10 cellular contexts compared by ENCODE assay signal in genomic region chrX:97399400-97399799, GRCh38.
DNase-seq lines count a peak whose midpoint lies in the region; ATAC-seq, FAIRE-seq and TF ChIP-seq lines count a peak whose summit lies in the region.
"Had no signal": no experiment of that assay in that cellular context is flagged by ENCODE, and none has a peak within 500 bp of the region (broad histone marks: within the 10 kb centered on the region; RNA-seq: fewer than 3 reads in every experiment).

No MANE protein-coding gene starts in this region.

- in situ Hi-C loops in Caki2 (cut with HindIII; ENCODE audit: low pct_unique_long_range_greater_than_20kb, low sequenced_read_pairs): no loop called here
- in situ Hi-C loops in HepG2 (cut with HindIII; ENCODE audit: extremely low pct_ligation_motif_present, low pct_unique_long_range_greater_than_20kb): no loop called here

- H3K4me1 ChIP-seq in HepG2 (ENCODE audit: insufficient read depth, low read length): 0 out of 2 replicates have a peak, but pooled peaks cover 9% of the 10 kb centered on the region

- DNase-seq in Caki2 (ENCODE audit: low read depth) (peak; percentile 56), dedifferentiated amniotic fluid mesenchymal stem cell (ENCODE audit: extremely low spot score) (peak; percentile 44), nephron progenitor cell (no peak), substantia nigra (lab: John Stamatoyannopoulos, UW) (no peak), HepG2 (ENCODE audit: low spot score) (no peak)
- DNase-seq: effector CD4-positive, alpha-beta T cell; right cardiac atrium had no signal

- BruUV-seq in HepG2 (replicated peaks; lab: Mats Ljungman, UMichigan): no TSS peak

- H3K36me3 ChIP-seq in HepG2 (replicated peaks in 1 of 2; ENCODE audit: control insufficient read depth in 1 of 2, insufficient read depth in 2 of 2, low read length in 2 of 2): no peaks in the 10 kb centered on the region

- WGBS in HepG2 (ENCODE audit: low lambda C conversion rate): 73% methylated on average over 2 of the region's 2 CpGs

- TF ChIP-seq EP300 in HepG2 (IDR thresholded peaks at IDR 0.05; ENCODE audit: low read depth in 2 of 2, low read length in 2 of 2): no peak
- TF ChIP-seq EP300 in HepG2 (CRISPR knock-in tag; IDR thresholded peaks at IDR 0.05; ENCODE audit: borderline replicate concordance): no peak

- POLR2A ChIA-PET in HepG2 (lab: Yijun Ruan, JAX): no interaction called here

- no peak for TF ChIP-seq POLR2A in HepG2 (IDR thresholded peaks at IDR 0.05; ENCODE audit: insufficient read depth in 1 of 2, low read depth in 2 of 2, low read length in 2 of 2)

- H3K27ac ChIP-seq in substantia nigra (ENCODE audit: low read depth, low read length, poor library complexity, severe bottlenecking) (no peak overlapping the region), HepG2 (ENCODE audit: extremely low read length, insufficient read depth, low read length) (no peak overlapping the region)

- no peak for TF ChIP-seq CTCF in nephron progenitor cell (IDR thresholded peaks at IDR 0.05)
- no peak for TF ChIP-seq CTCF in HepG2 (CRISPR knock-in tag; IDR thresholded peaks at IDR 0.05)

- no peaks in the 10 kb centered on the region for H3K27me3 Mint-ChIP-seq in nephron progenitor cell (ENCODE audit: low read depth, poor library complexity)

- no peaks in the 10 kb centered on the region for H3K9me3 Mint-ChIP-seq in nephron progenitor cell

- no peak overlapping the region for H3K4me3 Mint-ChIP-seq in nephron progenitor cell

- no peak overlapping the region for H3K9ac ChIP-seq in HepG2 (ENCODE audit: insufficient read depth, low read depth, low read length)

- no peak overlapping the region for H3K27ac Mint-ChIP-seq in nephron progenitor cell

- H2AFZ ChIP-seq in HepG2 (ENCODE audit: low read length): no peak overlapping the region

- H3K36me3 Mint-ChIP-seq in nephron progenitor cell (ENCODE audit: low read depth): no peaks in the 10 kb centered on the region

- no peaks in the 10 kb centered on the region for H4K20me1 ChIP-seq in HepG2 (ENCODE audit: insufficient read depth, low read length)

- intact Hi-C loops in HepG2 (cut with micrococcal nuclease; ENCODE audit: unreplicated experiment): no loop called here

- CTCF ChIA-PET in HepG2 (lab: Yijun Ruan, JAX; ENCODE audit: low intra/inter-chr PET ratio, low total read pairs): no interaction called here

- no peaks in the 10 kb centered on the region for H3K79me2 ChIP-seq in HepG2 (ENCODE audit: insufficient read depth, low read length)

- no peak for TF ChIP-seq RAD21 in HepG2 (CRISPR knock-in tag; IDR thresholded peaks at IDR 0.05)

- FAIRE-seq in HepG2 (lab: Jason Lieb, UNC): no peak

- H3K9me3 ChIP-seq in HepG2 (ENCODE audit: low read length): no peaks in the 10 kb centered on the region

- no peak overlapping the region for H3K4me3 ChIP-seq in HepG2 (replicated peaks in 1 of 3; ENCODE audit: insufficient read depth in 1 of 3, low read depth in 2 of 3, low read length in 3 of 3)

- H3K4me1 Mint-ChIP-seq in nephron progenitor cell: peaks cover 29% of the 10 kb centered on the region

- H3K4me2 ChIP-seq in HepG2 (ENCODE audit: low read depth, low read length): no peak overlapping the region

- H3K27me3 ChIP-seq in HepG2 (ENCODE audit: control insufficient read depth in 1 of 2, insufficient read depth in 2 of 2, low read length in 2 of 2): no peaks in the 10 kb centered on the region

- peak; percentile 31 for ATAC-seq in GM19328 (IDR thresholded peaks at IDR 0.05; ENCODE audit: unreplicated experiment)
- peak; percentile 29 for ATAC-seq in HG03469 (IDR thresholded peaks at IDR 0.05; ENCODE audit: unreplicated experiment)
- ATAC-seq in HepG2: no peak
- no peak for ATAC-seq in esophagus mucosa
- ATAC-seq: right cardiac atrium had no signal

TF ChIP-seq in HepG2, 621 proteins besides CTCF, POLR2A, EP300 and RAD21:
- TF ChIP-seq MTA1 (CRISPR knock-in tag; IDR thresholded peaks at IDR 0.05; ENCODE audit: borderline replicate concordance) (no peak), NFE2L2 (IDR thresholded peaks at IDR 0.05; ENCODE audit: low read length) (no peak), NFKB2 (CRISPR knock-in tag; IDR thresholded peaks at IDR 0.05; ENCODE audit: borderline replicate concordance) (no peak), MEIS2 (CRISPR knock-in tag; IDR thresholded peaks at IDR 0.05) (no peak), ATF6 (CRISPR knock-in tag; conservative IDR thresholded peaks at IDR 0.05) (no peak), ZNF607 (CRISPR knock-in tag; IDR thresholded peaks at IDR 0.05; ENCODE audit: borderline replicate concordance) (no peak), ZBTB2 (CRISPR knock-in tag; IDR thresholded peaks at IDR 0.05; ENCODE audit: low read depth) (no peak), ZNF326 (CRISPR knock-in tag; IDR thresholded peaks at IDR 0.05; ENCODE audit: borderline replicate concordance) (no peak), TBL1XR1 (IDR thresholded peaks at IDR 0.05; ENCODE audit: borderline replicate concordance, low read length, partially characterized antibody) (no peak), ZNF225 (CRISPR knock-in tag; IDR thresholded peaks at IDR 0.05) (no peak), SNAPC2 (CRISPR knock-in tag; IDR thresholded peaks at IDR 0.05) (no peak), ZNF547 (CRISPR knock-in tag; IDR thresholded peaks at IDR 0.05) (no peak), ARID3A (IDR thresholded peaks at IDR 0.05; ENCODE audit: low read depth, low read length) (no peak), ZBTB10 (CRISPR knock-in tag; IDR thresholded peaks at IDR 0.05; ENCODE audit: borderline replicate concordance) (no peak), TCF12 (IDR thresholded peaks at IDR 0.05) (no peak), TCF12 (CRISPR knock-in tag; IDR thresholded peaks at IDR 0.05) (no peak)
TF ChIP-seq in HepG2: peak in this region for 0.

Comparison
In these comparisons a context has a peak if more than half of its experiments do, and no peak if none do; other contexts are left out.
1. DNase-seq: peak in Caki2 (single experiment) and dedifferentiated amniotic fluid mesenchymal stem cell (single experiment); none in nephron progenitor cell (single experiment), substantia nigra (0 of 49) and HepG2 (single experiment).
2. ATAC-seq: peak in GM19328 (single experiment) and HG03469 (single experiment); none in HepG2 (single experiment) and esophagus mucosa (single experiment).